In the genomic region with DNA sequence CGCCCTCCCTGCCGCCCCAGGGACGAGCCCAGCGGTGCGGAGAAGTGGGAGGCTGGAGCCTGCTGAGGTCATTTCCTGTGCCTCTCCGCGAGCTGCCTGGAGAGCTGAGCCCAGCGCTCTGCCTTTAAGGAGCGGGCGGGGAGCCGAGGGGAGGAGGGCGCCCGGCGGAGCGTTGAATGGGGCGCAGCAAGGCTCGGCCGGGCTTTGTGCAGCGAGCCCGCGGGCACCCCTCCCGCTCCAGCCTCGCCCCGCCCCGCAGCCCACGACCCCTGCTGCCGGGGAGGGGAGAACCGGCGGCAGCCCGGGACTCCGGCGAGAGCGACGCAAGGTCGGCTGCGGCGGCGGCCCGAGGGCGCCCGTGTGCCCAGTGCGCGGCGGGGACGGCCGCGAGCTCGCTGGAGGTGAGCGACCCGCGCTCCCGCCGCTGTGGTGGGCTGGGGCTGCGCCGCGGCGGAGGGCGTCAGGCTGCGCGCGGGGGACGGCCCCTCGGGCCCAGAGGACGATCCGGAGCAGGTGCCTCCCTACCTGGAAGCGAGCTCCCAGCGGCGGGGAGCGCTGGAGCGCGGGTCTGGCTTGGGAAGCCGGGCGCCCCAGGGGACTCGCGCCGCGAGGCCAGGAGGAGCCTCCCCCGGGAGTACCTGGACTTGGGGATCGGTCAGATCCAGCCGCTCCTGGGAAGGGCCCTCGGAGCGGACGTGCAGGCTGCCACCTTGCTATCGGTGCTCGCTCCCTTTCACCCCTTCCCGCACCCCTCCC, we compare ENCODE assay signal across 1 cellular context.
TF ChIP-seq lines count a peak whose summit lies in the region.

A gene (plus strand): TSS at position 293 of the 756 bp plus-strand sequence. CDS start 8,578 bp downstream, outside the sequence.

TF ChIP-seq in WTC11, 78 proteins besides CTCF, POLR2A, EP300 and RAD21 (continued from another document):
- TF ChIP-seq, protein P1, sequence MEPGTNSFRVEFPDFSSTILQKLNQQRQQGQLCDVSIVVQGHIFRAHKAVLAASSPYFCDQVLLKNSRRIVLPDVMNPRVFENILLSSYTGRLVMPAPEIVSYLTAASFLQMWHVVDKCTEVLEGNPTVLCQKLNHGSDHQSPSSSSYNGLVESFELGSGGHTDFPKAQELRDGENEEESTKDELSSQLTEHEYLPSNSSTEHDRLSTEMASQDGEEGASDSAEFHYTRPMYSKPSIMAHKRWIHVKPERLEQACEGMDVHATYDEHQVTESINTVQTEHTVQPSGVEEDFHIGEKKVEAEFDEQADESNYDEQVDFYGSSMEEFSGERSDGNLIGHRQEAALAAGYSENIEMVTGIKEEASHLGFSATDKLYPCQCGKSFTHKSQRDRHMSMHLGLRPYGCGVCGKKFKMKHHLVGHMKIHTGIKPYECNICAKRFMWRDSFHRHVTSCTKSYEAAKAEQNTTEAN (CRISPR knock-in tag; IDR thresholded peaks at IDR 0.05) = 0 out of 2 replicates have a peak, but pooled peaks have one; percentile 49
- TF ChIP-seq HMGA2 (CRISPR knock-in tag; IDR thresholded peaks at IDR 0.05) (no peak), NFE2L1 (CRISPR knock-in tag; IDR thresholded peaks at IDR 0.05) (no peak), RELA (CRISPR knock-in tag; IDR thresholded peaks at IDR 0.05; ENCODE audit: borderline replicate concordance) (no peak), TEAD1 (CRISPR knock-in tag; IDR thresholded peaks at IDR 0.05) (peak; percentile 70; the same call in 1 of the 2 replicates), SOX15 (CRISPR knock-in tag; IDR thresholded peaks at IDR 0.05) (no peak), ZNF121 (CRISPR knock-in tag; IDR thresholded peaks at IDR 0.05) (no peak), NFATC4 (CRISPR knock-in tag; IDR thresholded peaks at IDR 0.05) (no peak), NR1H2 (CRISPR knock-in tag; IDR thresholded peaks at IDR 0.05) (no peak), JUN (CRISPR knock-in tag; IDR thresholded peaks at IDR 0.05) (no peak), ZNF263 (CRISPR knock-in tag; IDR thresholded peaks at IDR 0.05; ENCODE audit: low read depth) (peak; percentile 63), FOXP1 (CRISPR knock-in tag; IDR thresholded peaks at IDR 0.05; ENCODE audit: borderline replicate concordance) (0 out of 2 replicates have a peak, but pooled peaks have one; percentile 47), ZBTB21 (CRISPR knock-in tag; IDR thresholded peaks at IDR 0.05; ENCODE audit: borderline replicate concordance) (no peak)
- TF ChIP-seq, protein P2, sequence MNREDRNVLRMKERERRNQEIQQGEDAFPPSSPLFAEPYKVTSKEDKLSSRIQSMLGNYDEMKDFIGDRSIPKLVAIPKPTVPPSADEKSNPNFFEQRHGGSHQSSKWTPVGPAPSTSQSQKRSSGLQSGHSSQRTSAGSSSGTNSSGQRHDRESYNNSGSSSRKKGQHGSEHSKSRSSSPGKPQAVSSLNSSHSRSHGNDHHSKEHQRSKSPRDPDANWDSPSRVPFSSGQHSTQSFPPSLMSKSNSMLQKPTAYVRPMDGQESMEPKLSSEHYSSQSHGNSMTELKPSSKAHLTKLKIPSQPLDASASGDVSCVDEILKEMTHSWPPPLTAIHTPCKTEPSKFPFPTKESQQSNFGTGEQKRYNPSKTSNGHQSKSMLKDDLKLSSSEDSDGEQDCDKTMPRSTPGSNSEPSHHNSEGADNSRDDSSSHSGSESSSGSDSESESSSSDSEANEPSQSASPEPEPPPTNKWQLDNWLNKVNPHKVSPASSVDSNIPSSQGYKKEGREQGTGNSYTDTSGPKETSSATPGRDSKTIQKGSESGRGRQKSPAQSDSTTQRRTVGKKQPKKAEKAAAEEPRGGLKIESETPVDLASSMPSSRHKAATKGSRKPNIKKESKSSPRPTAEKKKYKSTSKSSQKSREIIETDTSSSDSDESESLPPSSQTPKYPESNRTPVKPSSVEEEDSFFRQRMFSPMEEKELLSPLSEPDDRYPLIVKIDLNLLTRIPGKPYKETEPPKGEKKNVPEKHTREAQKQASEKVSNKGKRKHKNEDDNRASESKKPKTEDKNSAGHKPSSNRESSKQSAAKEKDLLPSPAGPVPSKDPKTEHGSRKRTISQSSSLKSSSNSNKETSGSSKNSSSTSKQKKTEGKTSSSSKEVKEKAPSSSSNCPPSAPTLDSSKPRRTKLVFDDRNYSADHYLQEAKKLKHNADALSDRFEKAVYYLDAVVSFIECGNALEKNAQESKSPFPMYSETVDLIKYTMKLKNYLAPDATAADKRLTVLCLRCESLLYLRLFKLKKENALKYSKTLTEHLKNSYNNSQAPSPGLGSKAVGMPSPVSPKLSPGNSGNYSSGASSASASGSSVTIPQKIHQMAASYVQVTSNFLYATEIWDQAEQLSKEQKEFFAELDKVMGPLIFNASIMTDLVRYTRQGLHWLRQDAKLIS (CRISPR knock-in tag; IDR thresholded peaks at IDR 0.05; ENCODE audit: borderline replicate concordance) = 0 out of 2 replicates have a peak, but pooled peaks have one; percentile 32
- TF ChIP-seq, protein P3, sequence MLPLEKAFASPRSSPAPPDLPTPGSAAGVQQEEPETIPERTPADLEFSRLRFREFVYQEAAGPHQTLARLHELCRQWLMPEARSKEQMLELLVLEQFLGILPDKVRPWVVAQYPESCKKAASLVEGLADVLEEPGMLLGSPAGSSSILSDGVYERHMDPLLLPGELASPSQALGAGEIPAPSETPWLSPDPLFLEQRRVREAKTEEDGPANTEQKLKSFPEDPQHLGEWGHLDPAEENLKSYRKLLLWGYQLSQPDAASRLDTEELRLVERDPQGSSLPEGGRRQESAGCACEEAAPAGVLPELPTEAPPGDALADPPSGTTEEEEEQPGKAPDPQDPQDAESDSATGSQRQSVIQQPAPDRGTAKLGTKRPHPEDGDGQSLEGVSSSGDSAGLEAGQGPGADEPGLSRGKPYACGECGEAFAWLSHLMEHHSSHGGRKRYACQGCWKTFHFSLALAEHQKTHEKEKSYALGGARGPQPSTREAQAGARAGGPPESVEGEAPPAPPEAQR (CRISPR knock-in tag; IDR thresholded peaks at IDR 0.05) = no peak
- TF ChIP-seq, protein P4, sequence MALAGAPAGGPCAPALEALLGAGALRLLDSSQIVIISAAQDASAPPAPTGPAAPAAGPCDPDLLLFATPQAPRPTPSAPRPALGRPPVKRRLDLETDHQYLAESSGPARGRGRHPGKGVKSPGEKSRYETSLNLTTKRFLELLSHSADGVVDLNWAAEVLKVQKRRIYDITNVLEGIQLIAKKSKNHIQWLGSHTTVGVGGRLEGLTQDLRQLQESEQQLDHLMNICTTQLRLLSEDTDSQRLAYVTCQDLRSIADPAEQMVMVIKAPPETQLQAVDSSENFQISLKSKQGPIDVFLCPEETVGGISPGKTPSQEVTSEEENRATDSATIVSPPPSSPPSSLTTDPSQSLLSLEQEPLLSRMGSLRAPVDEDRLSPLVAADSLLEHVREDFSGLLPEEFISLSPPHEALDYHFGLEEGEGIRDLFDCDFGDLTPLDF (CRISPR knock-in tag; IDR thresholded peaks at IDR 0.05) = 0 out of 2 replicates have a peak, but pooled peaks have one; percentile 34
- TF ChIP-seq, protein P5, sequence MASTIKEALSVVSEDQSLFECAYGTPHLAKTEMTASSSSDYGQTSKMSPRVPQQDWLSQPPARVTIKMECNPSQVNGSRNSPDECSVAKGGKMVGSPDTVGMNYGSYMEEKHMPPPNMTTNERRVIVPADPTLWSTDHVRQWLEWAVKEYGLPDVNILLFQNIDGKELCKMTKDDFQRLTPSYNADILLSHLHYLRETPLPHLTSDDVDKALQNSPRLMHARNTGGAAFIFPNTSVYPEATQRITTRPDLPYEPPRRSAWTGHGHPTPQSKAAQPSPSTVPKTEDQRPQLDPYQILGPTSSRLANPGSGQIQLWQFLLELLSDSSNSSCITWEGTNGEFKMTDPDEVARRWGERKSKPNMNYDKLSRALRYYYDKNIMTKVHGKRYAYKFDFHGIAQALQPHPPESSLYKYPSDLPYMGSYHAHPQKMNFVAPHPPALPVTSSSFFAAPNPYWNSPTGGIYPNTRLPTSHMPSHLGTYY (CRISPR knock-in tag; IDR thresholded peaks at IDR 0.05) = no peak
TF ChIP-seq in WTC11: peak in this region for 16.
